1 cellular context compared by ENCODE assay signal in genomic region chr1:56686171-56686570, GRCh38.
TF ChIP-seq lines count a peak whose summit lies in the region.

No MANE protein-coding gene starts in this region.

TF ChIP-seq in SK-N-SH treated with all-trans-retinoic acid at 6 μM for 48 hours, 23 proteins besides CTCF, POLR2A, EP300 and RAD21 (continued from another document):
- TF ChIP-seq POU6F1 (CRISPR knock-in tag; IDR thresholded peaks at IDR 0.05; ENCODE audit: borderline replicate concordance, low read depth), result no peak
- no peak for TF ChIP-seq ZFP30 (CRISPR knock-in tag; IDR thresholded peaks at IDR 0.05)
- TF ChIP-seq RARB (CRISPR knock-in tag; IDR thresholded peaks at IDR 0.05), result no peak
- no peak for TF ChIP-seq ZNF70 (CRISPR knock-in tag; IDR thresholded peaks at IDR 0.05)
